Comparison of ENCODE assay signal across 1 cellular context in the genomic region with DNA sequence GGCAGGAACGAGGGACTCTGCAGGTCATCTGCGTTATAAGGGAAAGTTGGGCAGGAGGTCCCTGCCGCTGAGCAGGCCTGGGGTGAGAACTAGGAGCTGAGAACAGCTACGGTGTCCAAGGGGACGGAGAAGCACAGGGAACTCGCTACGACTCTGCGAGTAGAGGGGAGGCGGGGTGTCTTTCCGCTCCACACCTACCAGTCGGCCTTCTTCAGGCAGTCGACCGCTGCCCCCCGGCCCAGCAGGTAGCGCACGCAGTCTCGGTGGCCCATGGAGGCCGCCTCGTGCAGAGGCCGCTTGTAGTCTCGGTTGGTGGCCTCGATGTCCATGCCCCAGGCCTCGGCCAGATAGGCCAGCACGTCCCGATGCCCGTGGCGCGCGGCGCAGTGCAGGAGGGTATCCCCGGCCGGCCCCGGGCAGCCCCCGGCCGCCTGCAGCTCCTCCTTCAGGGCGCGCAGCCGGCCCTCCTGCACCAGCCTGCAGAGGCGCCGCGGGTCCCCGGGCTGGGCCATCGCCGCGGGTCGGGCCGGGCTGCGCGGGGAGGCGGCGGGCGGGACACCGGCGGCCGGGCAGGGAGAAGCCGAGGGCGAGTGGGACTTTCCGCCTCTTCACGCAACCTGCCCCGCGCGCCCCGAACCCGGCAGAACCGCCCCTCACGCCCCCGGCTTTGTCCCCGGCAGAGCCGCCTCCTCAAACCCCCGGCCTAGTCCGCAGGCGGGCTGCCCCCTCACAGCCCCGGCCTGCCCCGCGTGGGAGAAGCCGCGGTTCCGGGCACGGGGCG.
A peak's percentile ranks its signal among the peaks of the same experiment; 100 is the strongest.
TF ChIP-seq lines count a peak whose summit lies in the region.

No MANE protein-coding gene starts in this region.

TF ChIP-seq in K562, 482 proteins besides CTCF, POLR2A, EP300 and RAD21 (continued from another document):
- TF ChIP-seq BCLAF1 (IDR thresholded peaks at IDR 0.05; ENCODE audit: borderline replicate concordance in 1 of 2, control insufficient read depth in 1 of 2, low read depth in 2 of 2, low read length in 1 of 2) (no peak), TGIF2 (CRISPR knock-in tag; IDR thresholded peaks at IDR 0.05) (0 out of 2 replicates have a peak, but pooled peaks have one; percentile 69), RBM22 (IDR thresholded peaks at IDR 0.05; ENCODE audit: low read depth, low read length, poor library complexity, severe bottlenecking) (no peak), ZFP36 (IDR thresholded peaks at IDR 0.05; ENCODE audit: low read depth, low read length, partially characterized antibody) (no peak), NUFIP1 (IDR thresholded peaks at IDR 0.05; ENCODE audit: partially characterized antibody) (no peak), THAP12 (CRISPR knock-in tag; IDR thresholded peaks at IDR 0.05) (0 out of 2 replicates have a peak, but pooled peaks have one; percentile 17), EP400 (IDR thresholded peaks at IDR 0.05) (0 out of 2 replicates have a peak, but pooled peaks have one; percentile 14), HMGXB4 (CRISPR knock-in tag; IDR thresholded peaks at IDR 0.05) (no peak), DMBX1 (CRISPR knock-in tag; IDR thresholded peaks at IDR 0.05; ENCODE audit: borderline replicate concordance) (no peak), SREBF1 (IDR thresholded peaks at IDR 0.05; ENCODE audit: borderline replicate concordance, low read depth, low read length) (no peak), HNRNPK (IDR thresholded peaks at IDR 0.05; ENCODE audit: low read depth, low read length, poor library complexity, severe bottlenecking) (no peak), NFXL1 (CRISPR knock-in tag; IDR thresholded peaks at IDR 0.05) (no peak)
- TF ChIP-seq, protein P1, sequence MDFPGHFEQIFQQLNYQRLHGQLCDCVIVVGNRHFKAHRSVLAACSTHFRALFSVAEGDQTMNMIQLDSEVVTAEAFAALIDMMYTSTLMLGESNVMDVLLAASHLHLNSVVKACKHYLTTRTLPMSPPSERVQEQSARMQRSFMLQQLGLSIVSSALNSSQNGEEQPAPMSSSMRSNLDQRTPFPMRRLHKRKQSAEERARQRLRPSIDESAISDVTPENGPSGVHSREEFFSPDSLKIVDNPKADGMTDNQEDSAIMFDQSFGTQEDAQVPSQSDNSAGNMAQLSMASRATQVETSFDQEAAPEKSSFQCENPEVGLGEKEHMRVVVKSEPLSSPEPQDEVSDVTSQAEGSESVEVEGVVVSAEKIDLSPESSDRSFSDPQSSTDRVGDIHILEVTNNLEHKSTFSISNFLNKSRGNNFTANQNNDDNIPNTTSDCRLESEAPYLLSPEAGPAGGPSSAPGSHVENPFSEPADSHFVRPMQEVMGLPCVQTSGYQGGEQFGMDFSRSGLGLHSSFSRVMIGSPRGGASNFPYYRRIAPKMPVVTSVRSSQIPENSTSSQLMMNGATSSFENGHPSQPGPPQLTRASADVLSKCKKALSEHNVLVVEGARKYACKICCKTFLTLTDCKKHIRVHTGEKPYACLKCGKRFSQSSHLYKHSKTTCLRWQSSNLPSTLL (IDR thresholded peaks at IDR 0.05), result no peak
